ENCODE assay signal across 8 cellular contexts in the genomic region with DNA sequence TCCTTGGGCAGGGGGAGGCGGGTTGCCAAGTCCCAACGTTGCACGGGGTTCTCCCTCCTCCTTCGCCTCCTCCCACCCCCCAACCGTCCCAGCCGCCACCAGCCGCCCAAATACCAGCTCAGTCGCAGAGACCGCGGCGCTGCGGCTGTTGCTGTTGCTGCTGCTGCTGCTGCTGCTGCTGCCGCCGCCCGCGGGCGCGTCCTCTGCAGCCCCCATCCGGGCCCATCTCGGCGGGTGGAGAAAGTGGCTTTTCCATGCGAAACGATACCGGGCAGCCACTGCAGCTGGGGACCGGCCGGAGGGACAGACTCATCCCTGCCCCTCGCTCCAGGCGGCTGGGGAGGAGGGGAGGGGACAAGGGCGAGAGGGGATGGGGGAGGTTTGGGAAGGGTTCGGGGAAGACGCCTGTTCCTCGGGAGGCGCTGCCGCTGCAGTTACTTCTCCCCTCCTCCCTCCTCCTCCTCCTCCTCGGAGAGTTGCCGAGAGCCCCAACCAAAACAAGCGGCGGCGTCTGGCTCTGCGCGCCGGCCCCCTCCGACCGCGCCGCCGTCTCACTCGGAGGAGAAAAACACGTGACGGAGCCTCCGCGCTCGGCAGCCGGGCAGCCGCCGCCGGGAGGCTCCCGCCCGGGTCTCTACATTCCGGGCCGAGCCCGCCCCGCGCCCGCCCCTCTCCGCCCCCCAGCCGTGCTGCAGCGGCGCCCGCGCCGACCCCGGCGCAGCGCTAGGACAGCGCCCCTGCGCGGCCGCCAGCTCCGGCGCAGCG. TPM values are rescaled to one million over a fixed set of nuclear protein-coding genes. Genes with fewer than 3 reads are reported as not detected.
DNase-seq lines count a peak whose midpoint lies in the region; ATAC-seq and TF ChIP-seq lines count a peak whose summit lies in the region.

A gene with protein sequence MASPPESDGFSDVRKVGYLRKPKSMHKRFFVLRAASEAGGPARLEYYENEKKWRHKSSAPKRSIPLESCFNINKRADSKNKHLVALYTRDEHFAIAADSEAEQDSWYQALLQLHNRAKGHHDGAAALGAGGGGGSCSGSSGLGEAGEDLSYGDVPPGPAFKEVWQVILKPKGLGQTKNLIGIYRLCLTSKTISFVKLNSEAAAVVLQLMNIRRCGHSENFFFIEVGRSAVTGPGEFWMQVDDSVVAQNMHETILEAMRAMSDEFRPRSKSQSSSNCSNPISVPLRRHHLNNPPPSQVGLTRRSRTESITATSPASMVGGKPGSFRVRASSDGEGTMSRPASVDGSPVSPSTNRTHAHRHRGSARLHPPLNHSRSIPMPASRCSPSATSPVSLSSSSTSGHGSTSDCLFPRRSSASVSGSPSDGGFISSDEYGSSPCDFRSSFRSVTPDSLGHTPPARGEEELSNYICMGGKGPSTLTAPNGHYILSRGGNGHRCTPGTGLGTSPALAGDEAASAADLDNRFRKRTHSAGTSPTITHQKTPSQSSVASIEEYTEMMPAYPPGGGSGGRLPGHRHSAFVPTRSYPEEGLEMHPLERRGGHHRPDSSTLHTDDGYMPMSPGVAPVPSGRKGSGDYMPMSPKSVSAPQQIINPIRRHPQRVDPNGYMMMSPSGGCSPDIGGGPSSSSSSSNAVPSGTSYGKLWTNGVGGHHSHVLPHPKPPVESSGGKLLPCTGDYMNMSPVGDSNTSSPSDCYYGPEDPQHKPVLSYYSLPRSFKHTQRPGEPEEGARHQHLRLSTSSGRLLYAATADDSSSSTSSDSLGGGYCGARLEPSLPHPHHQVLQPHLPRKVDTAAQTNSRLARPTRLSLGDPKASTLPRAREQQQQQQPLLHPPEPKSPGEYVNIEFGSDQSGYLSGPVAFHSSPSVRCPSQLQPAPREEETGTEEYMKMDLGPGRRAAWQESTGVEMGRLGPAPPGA (N-terminal part only) (minus strand): TSS at position 610 of the 765 bp plus-strand sequence. CDS start 1,082 bp downstream, outside the sequence.

- no peaks in the 10 kb centered on the region for H3K9me3 ChIP-seq in colonic mucosa

- no peaks in the 10 kb centered on the region for H3K36me3 ChIP-seq in colonic mucosa

- peak; percentile 17 to 20 for DNase-seq in NOMO-1 (lab: John Stamatoyannopoulos, UW; ENCODE audit: unreplicated experiment in 2 of 2)
- DNase-seq in NOMO-1 treated with DMSO at 0.1 percent for 48 hours (lab: John Stamatoyannopoulos, UW; ENCODE audit: unreplicated experiment) = no peak
- DNase-seq in NCI-H2081 treated with DMSO at 0.1 percent for 48 hours (lab: John Stamatoyannopoulos, UW) = peak; percentile 43
- peak; percentile 65 for DNase-seq in colonic mucosa
- DNase-seq in left kidney (ENCODE audit: low read depth, low spot score) = peak; percentile 92
- peak; percentile 65 for DNase-seq in stimulated activated CD4-positive, alpha-beta T cell treated with anti-CD3 and anti-CD28 coated beads, Interleukin-4, amount 100 ng/mL, for 1 hour

- peak within 1 kb of the TSS; percentile 83 for H3K27ac ChIP-seq in colonic mucosa

- no peaks in the 10 kb centered on the region for H3K4me1 ChIP-seq in colonic mucosa

- no peaks in the 10 kb centered on the region for H3K27me3 ChIP-seq in colonic mucosa

- H3K4me3 ChIP-seq in colonic mucosa = peak within 1 kb of the TSS; percentile 68

- TF ChIP-seq CTCF in colonic mucosa (IDR thresholded peaks at IDR 0.05) = no peak

- intact Hi-C loops in colonic mucosa (cut with DNase I) = loop anchor here (10.0 kb wide), 2 partner anchors 145 to 355 kb away; no protein-coding TSS in a partner anchor

- peak within 1 kb of the TSS; percentile 58 to 73 for H3K9ac ChIP-seq in colonic mucosa (ENCODE audit: low read depth in 2 of 2, low read length in 2 of 2)

- peak; percentile 38 for ATAC-seq in HG02852 (IDR thresholded peaks at IDR 0.05; ENCODE audit: unreplicated experiment)
- peak; percentile 57 to 62 for ATAC-seq in activated CD4-positive, CD25-positive, alpha-beta regulatory T cell treated with anti-CD3 and anti-CD28 coated beads, Interleukin-2, amount 50 U/mL, for 24 hours

RNA-seq across cellular contexts. Expression of the gene that starts here (rescaled TPM):
- total RNA-seq in colonic mucosa = 10 to 100 TPM in 1 of 2 donors, 1 to 10 TPM in 1; 9.5 to 17.4 TPM
